In the genomic region with DNA sequence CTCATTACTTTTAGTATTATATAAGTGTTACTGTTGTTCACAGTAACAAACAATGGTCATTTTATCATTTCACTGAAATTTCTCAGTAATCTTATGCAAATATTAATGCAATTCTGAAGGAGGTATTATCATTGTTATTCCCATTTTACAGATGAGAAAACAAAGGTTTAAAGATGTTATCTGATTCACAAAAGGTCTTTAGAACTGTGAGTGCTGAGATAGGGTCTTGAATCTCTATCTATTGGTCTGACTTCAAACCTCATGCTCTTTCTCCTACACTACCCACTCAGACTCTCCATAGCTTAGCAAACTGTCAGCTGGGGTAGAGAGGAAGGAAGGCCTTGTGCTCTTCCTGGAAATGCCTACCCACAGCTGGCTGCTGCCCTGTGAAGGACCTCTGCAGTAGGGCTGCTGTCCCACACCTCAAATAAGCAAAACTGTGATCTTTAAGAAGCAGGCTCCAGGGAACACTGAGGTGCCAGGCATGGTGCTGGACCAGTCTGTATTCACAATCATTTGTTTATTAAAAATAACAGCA, we compare ENCODE assay signal across 14 cellular contexts. TPM values are rescaled to one million over a fixed set of nuclear protein-coding genes. Genes with fewer than 3 reads are reported as not detected.
"Had no signal": no experiment of that assay in that cellular context is flagged by ENCODE, and none has a peak within 500 bp of the region (broad histone marks: within the 10 kb centered on the region; RNA-seq: fewer than 3 reads in every experiment).

No MANE protein-coding gene starts in this region.

- ATAC-seq: left cardiac atrium, lower lobe of right lung had no signal

- H3K27me3 Mint-ChIP-seq: activated naive CD8-positive, alpha-beta T cell had no signal

- H3K27me3 ChIP-seq: SJCRH30, transverse colon had no signal

- H3K4me3 Mint-ChIP-seq: activated naive CD8-positive, alpha-beta T cell; mesothelial cell of epicardium had no signal

- DNase-seq: aorta; effector CD8-positive, alpha-beta T cell; foreskin melanocyte; head of caudate nucleus; left cardiac atrium; lower lobe of right lung; retina; SJCRH30; SW 1271; T1000; transverse colon had no signal

- H3K27ac Mint-ChIP-seq: activated naive CD8-positive, alpha-beta T cell; mesothelial cell of epicardium had no signal

- H3K9me3 Mint-ChIP-seq: mesothelial cell of epicardium had no signal

- H3K9me3 ChIP-seq: lower lobe of right lung, SJCRH30, transverse colon had no signal

- H3K27ac ChIP-seq: lower lobe of right lung, SJCRH30, transverse colon had no signal

RNA-seq across cellular contexts. Expression of gene CSF3R, which starts 26.3 kb away (rescaled TPM):
- total RNA-seq: myocyte, SJCRH30 had no signal
